Comparison of ENCODE assay signal across 8 cellular contexts in the genomic region with DNA sequence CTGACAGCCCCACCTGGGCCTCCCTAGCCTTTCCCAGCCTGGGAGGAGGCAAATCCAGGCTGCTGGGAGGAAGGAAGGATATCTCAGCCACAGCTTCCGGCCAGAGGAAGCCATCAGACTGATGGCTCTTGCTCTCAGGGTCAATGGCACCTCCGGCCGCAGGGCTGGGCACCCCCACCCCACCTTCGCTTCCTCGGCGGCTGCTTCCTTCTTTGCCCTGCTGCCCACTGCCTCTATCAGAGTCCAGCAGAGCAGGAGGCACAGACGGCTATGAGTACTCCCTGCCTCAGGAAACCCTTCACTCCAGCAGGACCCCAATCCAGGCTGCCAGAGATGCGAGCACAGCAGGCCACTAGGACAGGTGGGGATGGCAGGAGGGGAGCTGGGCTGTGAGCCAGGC. TPM values are rescaled to one million over a fixed set of nuclear protein-coding genes. Genes with fewer than 3 reads are reported as not detected.
DNase-seq lines count a peak whose midpoint lies in the region; ATAC-seq and TF ChIP-seq lines count a peak whose summit lies in the region.

No MANE protein-coding gene starts in this region.

- H3K27ac ChIP-seq in lower lobe of right lung = peak overlapping the region; percentile 96
- H3K27ac ChIP-seq in substantia nigra (ENCODE audit: low read depth, low read length, poor library complexity, severe bottlenecking) = peak overlapping the region; percentile 99

- no peak for TF ChIP-seq CTCF in lower lobe of right lung (IDR thresholded peaks at IDR 0.05)
- TF ChIP-seq CTCF in mucosa of descending colon (IDR thresholded peaks at IDR 0.05) = no peak

- H3K4me1 ChIP-seq in lower lobe of right lung (peaks cover 48% of the 10 kb centered on the region), mucosa of descending colon (ENCODE audit: low read depth) (peaks cover 35% of the 10 kb centered on the region)

- H3K27me3 ChIP-seq in lower lobe of right lung (ENCODE audit: low read depth) = no peaks in the 10 kb centered on the region

- H3K36me3 ChIP-seq in lower lobe of right lung (peaks cover 59% of the 10 kb centered on the region), mucosa of descending colon (ENCODE audit: low read depth) (no peaks in the 10 kb centered on the region)

- peaks cover 29% of the 10 kb centered on the region for H3K4me1 Mint-ChIP-seq in activated T-cell treated with anti-CD3 and anti-CD28 coated beads, Interleukin-2, amount 50 U/mL, for 24 hours (ENCODE audit: low read depth)
- peaks cover 28% of the 10 kb centered on the region for H3K4me1 Mint-ChIP-seq in activated naive CD8-positive, alpha-beta T cell treated with anti-CD3 and anti-CD28 coated beads, Interleukin-2, amount 10 ng/mL, durations not matched to agents 7 days and 5 days

- peak overlapping the region; percentile 97 for H3K4me3 ChIP-seq in lower lobe of right lung
- no peak overlapping the region for H3K4me3 ChIP-seq in mucosa of descending colon

- POLR2A ChIA-PET in activated naive CD8-positive, alpha-beta T cell treated with anti-CD3 and anti-CD28 coated beads, Interleukin-2, amount 10 ng/mL, durations not matched to agents 7 days and 5 days (lab: Charles Lee) = no interaction called here

- no peaks in the 10 kb centered on the region for H3K9me3 Mint-ChIP-seq in activated T-cell treated with anti-CD3 and anti-CD28 coated beads, Interleukin-2, amount 50 U/mL, for 24 hours
- H3K9me3 Mint-ChIP-seq in activated naive CD8-positive, alpha-beta T cell treated with anti-CD3 and anti-CD28 coated beads, Interleukin-2, amount 10 ng/mL, durations not matched to agents 7 days and 5 days = no peaks in the 10 kb centered on the region

- H3K27ac Mint-ChIP-seq in activated T-cell treated with anti-CD3 and anti-CD28 coated beads, Interleukin-2, amount 50 U/mL, for 24 hours = peak overlapping the region; percentile 69
- H3K27ac Mint-ChIP-seq in activated naive CD8-positive, alpha-beta T cell treated with anti-CD3 and anti-CD28 coated beads, Interleukin-2, amount 10 ng/mL, durations not matched to agents 7 days and 5 days = peak overlapping the region; percentile 72

- intact Hi-C loops in lower lobe of right lung (cut with DNase I) = no loop called here
- intact Hi-C loops in mucosa of descending colon (cut with DNase I, micrococcal nuclease) = loop anchor here in 1 of 2 donors (5.0 kb wide), 1 partner anchor 86 kb away; no protein-coding TSS in a partner anchor

- H3K36me3 Mint-ChIP-seq in activated T-cell treated with anti-CD3 and anti-CD28 coated beads, Interleukin-2, amount 50 U/mL, for 24 hours (ENCODE audit: low read depth) = peaks cover 36% of the 10 kb centered on the region
- peaks cover 9% of the 10 kb centered on the region for H3K36me3 Mint-ChIP-seq in activated naive CD8-positive, alpha-beta T cell treated with anti-CD3 and anti-CD28 coated beads, Interleukin-2, amount 10 ng/mL, durations not matched to agents 7 days and 5 days

- ATAC-seq in activated naive CD8-positive, alpha-beta T cell treated with anti-CD3 and anti-CD28 coated beads, Interleukin-2, amount 10 ng/mL, durations not matched to agents 7 days and 5 days (ENCODE audit: low read depth) = no peak
- ATAC-seq in lower lobe of right lung (no peak), mucosa of descending colon (no peak)

- peaks cover 7% of the 10 kb centered on the region for H3K27me3 Mint-ChIP-seq in activated T-cell treated with anti-CD3 and anti-CD28 coated beads, Interleukin-2, amount 50 U/mL, for 24 hours
- peaks cover 1% of the 10 kb centered on the region for H3K27me3 Mint-ChIP-seq in activated naive CD8-positive, alpha-beta T cell treated with anti-CD3 and anti-CD28 coated beads, Interleukin-2, amount 10 ng/mL, durations not matched to agents 7 days and 5 days

- H3K4me3 Mint-ChIP-seq in activated T-cell treated with anti-CD3 and anti-CD28 coated beads, Interleukin-2, amount 50 U/mL, for 24 hours = peak overlapping the region; percentile 82
- peak overlapping the region; percentile 44 for H3K4me3 Mint-ChIP-seq in activated naive CD8-positive, alpha-beta T cell treated with anti-CD3 and anti-CD28 coated beads, Interleukin-2, amount 10 ng/mL, durations not matched to agents 7 days and 5 days

- H3K9me3 ChIP-seq in lower lobe of right lung = no peaks in the 10 kb centered on the region
- no peaks in the 10 kb centered on the region for H3K9me3 ChIP-seq in mucosa of descending colon

- DNase-seq in activated T-cell treated with anti-CD3 and anti-CD28 coated beads, Interleukin-2, amount 50 U/mL, for 24 hours = no peak
- DNase-seq in activated T-cell treated with anti-CD3 and anti-CD28 coated beads for 4 hours (no peak), lower lobe of right lung (no peak), substantia nigra (lab: John Stamatoyannopoulos, UW) (no peak), GOT3 (lab: John Stamatoyannopoulos, UW) (no peak), mucosa of descending colon (no peak), kidney tubule cell (ENCODE audit: low spot score) (no peak)
- DNase-seq in activated naive CD8-positive, alpha-beta T cell treated with anti-CD3 and anti-CD28 coated beads, Interleukin-2, amount 10 ng/mL, durations not matched to agents 7 days and 5 days = no peak

RNA-seq across cellular contexts. Expression of gene SEMA4C, which starts 3.3 kb away (rescaled TPM):
- 10 to 100 TPM; 28.8 to 30.6 TPM for total RNA-seq in activated naive CD8-positive, alpha-beta T cell treated with anti-CD3 and anti-CD28 coated beads, Interleukin-2, amount 10 ng/mL, durations not matched to agents 7 days and 5 days
- total RNA-seq in lower lobe of right lung (24.3 TPM), mucosa of descending colon (10 to 100 TPM; 14.4 to 83.8 (median 17.5) TPM)

RNA-seq across cellular contexts. Expression of gene ANKRD39, which starts 8.8 kb away (rescaled TPM):
- total RNA-seq in activated naive CD8-positive, alpha-beta T cell treated with anti-CD3 and anti-CD28 coated beads, Interleukin-2, amount 10 ng/mL, durations not matched to agents 7 days and 5 days = 10 to 100 TPM; 31.2 to 33.9 TPM
- 9.4 TPM for total RNA-seq in lower lobe of right lung
- 10 to 100 TPM; 11.2 to 14.1 (median 12.2) TPM for total RNA-seq in mucosa of descending colon

RNA-seq across cellular contexts. Expression of gene ANKRD23, which starts 22.8 kb away (rescaled TPM):
- 10 to 100 TPM; 16.5 to 17.8 TPM for total RNA-seq in activated naive CD8-positive, alpha-beta T cell treated with anti-CD3 and anti-CD28 coated beads, Interleukin-2, amount 10 ng/mL, durations not matched to agents 7 days and 5 days
- 3.5 TPM for total RNA-seq in lower lobe of right lung
- total RNA-seq in mucosa of descending colon = 1 to 10 TPM; 3.2 to 5.1 (median 4.9) TPM

RNA-seq across cellular contexts. Expression of gene CNNM3, which starts 50.5 kb away (rescaled TPM):
- total RNA-seq in activated naive CD8-positive, alpha-beta T cell treated with anti-CD3 and anti-CD28 coated beads, Interleukin-2, amount 10 ng/mL, durations not matched to agents 7 days and 5 days = 10 to 100 TPM; 34.6 to 34.7 TPM
- total RNA-seq in lower lobe of right lung (29.0 TPM), mucosa of descending colon (10 to 100 TPM; 21.2 to 35.5 (median 33.4) TPM)
